8 cellular contexts compared by ENCODE assay signal in the genomic region with DNA sequence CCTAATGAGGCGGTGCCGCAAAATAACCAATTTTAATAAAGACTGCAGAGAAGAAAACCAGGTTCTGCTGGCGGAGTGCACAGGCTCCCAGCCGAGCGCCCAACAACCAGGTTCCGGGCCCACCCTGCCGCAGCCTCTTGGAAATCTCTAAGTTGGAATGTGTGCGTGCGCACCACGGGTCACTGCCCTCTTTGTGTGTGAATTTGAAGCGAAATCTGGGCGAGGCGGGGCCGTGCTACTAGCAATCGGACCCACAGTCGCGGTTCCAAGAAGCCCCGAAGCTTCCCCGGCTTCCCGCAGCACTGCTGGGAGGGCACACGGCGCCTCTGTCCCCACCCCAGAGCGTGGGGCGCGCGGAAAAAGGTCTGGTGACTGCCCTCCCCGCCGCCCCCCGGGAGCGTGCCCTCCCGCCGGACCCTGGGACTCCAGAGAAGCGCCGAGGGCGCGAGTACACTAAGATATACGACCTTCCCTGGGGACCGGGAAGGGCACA. TPM values are rescaled to one million over a fixed set of nuclear protein-coding genes. Genes with fewer than 3 reads are reported as not detected.
DNase-seq lines count a peak whose midpoint lies in the region; ATAC-seq and TF ChIP-seq lines count a peak whose summit lies in the region.

No MANE protein-coding gene starts in this region.

- TF ChIP-seq POLR2A in prostate gland (IDR thresholded peaks at IDR 0.05) = no peak

- TF ChIP-seq CTCF in OCI-LY7 (conservative IDR thresholded peaks at IDR 0.05; ENCODE audit: low read length) (no peak), heart right ventricle (IDR thresholded peaks at IDR 0.05) (no peak), prostate gland (IDR thresholded peaks at IDR 0.05) (no peak)

- WGBS in heart right ventricle, 2 donors = 0% methylated on average over 37 to 38 of the region's 38 CpGs
- under 1% methylated on average over 37 of the region's 38 CpGs for WGBS in prostate gland

- DNase-seq in NCI-H1694 treated with DMSO at 0.1 percent for 48 hours (lab: John Stamatoyannopoulos, UW) (peak; percentile 33), NCI-H1694 (lab: John Stamatoyannopoulos, UW) (no peak), OCI-LY7 (ENCODE audit: low spot score) (peak; percentile 38), heart right ventricle (peak; percentile 76 to 78), prostate gland (ENCODE audit: low spot score) (peak; percentile 56)
- DNase-seq in activated naive CD8-positive, alpha-beta T cell treated with anti-CD3 and anti-CD28 coated beads, Interleukin-2, amount 10 ng/mL, durations not matched to agents 7 days and 5 days = no peak
- no peak for DNase-seq in effector CD4-positive, alpha-beta T cell

- no peaks in the 10 kb centered on the region for H3K9me3 ChIP-seq in OCI-LY7 (ENCODE audit: low read length)
- H3K9me3 ChIP-seq in heart right ventricle = no peaks in the 10 kb centered on the region
- H3K9me3 ChIP-seq in prostate gland = no peaks in the 10 kb centered on the region

- H3K4me3 ChIP-seq in OCI-LY7 (ENCODE audit: low read depth, low read length, poor library complexity, severe bottlenecking) = peak overlapping the region; percentile 94
- peak overlapping the region; percentile 74 to 98 (median 94) for H3K4me3 ChIP-seq in heart right ventricle
- peak overlapping the region; percentile 82 to 84 for H3K4me3 ChIP-seq in prostate gland

- H3K36me3 ChIP-seq in OCI-LY7 (ENCODE audit: insufficient read depth, low read length) = no peaks in the 10 kb centered on the region
- H3K36me3 ChIP-seq in heart right ventricle = peaks cover 0 to 15% (median 0%) of the 10 kb centered on the region in 9 donors
- no peaks in the 10 kb centered on the region for H3K36me3 ChIP-seq in prostate gland

- H3K4me1 ChIP-seq in OCI-LY7 (ENCODE audit: insufficient read depth, low read length, poor library complexity, severe bottlenecking) (peaks cover 47% of the 10 kb centered on the region), heart right ventricle (peaks cover 0 to 60% (median 51%) of the 10 kb centered on the region in 9 donors), prostate gland (replicated peaks) (peaks cover 2% of the 10 kb centered on the region)

- BruUV-seq in OCI-LY7 (replicated peaks; lab: Mats Ljungman, UMichigan) = no TSS peak

- no peaks in the 10 kb centered on the region for H3K9me3 Mint-ChIP-seq in activated naive CD8-positive, alpha-beta T cell treated with anti-CD3 and anti-CD28 coated beads, Interleukin-2, amount 10 ng/mL, durations not matched to agents 7 days and 5 days

- no peaks in the 10 kb centered on the region for H3K27me3 ChIP-seq in heart right ventricle
- no peaks in the 10 kb centered on the region for H3K27me3 ChIP-seq in prostate gland (replicated peaks; ENCODE audit: insufficient read depth)

- peaks cover 46% of the 10 kb centered on the region for H3K4me1 Mint-ChIP-seq in activated naive CD8-positive, alpha-beta T cell treated with anti-CD3 and anti-CD28 coated beads, Interleukin-2, amount 10 ng/mL, durations not matched to agents 7 days and 5 days

- CTCF ChIA-PET in OCI-LY7 (lab: Charles Lee; ENCODE audit: unreplicated experiment) = interaction anchor here (0.6 kb wide), 1 partner anchor 157 kb away, joined by 3 read pairs; no protein-coding TSS in a partner anchor

- peaks cover 38% of the 10 kb centered on the region for H3K79me2 ChIP-seq in OCI-LY7 (ENCODE audit: insufficient read depth, low read depth, low read length)

- H3K36me3 Mint-ChIP-seq in activated naive CD8-positive, alpha-beta T cell treated with anti-CD3 and anti-CD28 coated beads, Interleukin-2, amount 10 ng/mL, durations not matched to agents 7 days and 5 days = peaks cover 22% of the 10 kb centered on the region

- peak overlapping the region; percentile 87 for H3K27ac Mint-ChIP-seq in activated naive CD8-positive, alpha-beta T cell treated with anti-CD3 and anti-CD28 coated beads, Interleukin-2, amount 10 ng/mL, durations not matched to agents 7 days and 5 days

- H3K4me3 Mint-ChIP-seq in activated naive CD8-positive, alpha-beta T cell treated with anti-CD3 and anti-CD28 coated beads, Interleukin-2, amount 10 ng/mL, durations not matched to agents 7 days and 5 days = peak overlapping the region; percentile 87

- no peaks in the 10 kb centered on the region for H4K20me1 ChIP-seq in OCI-LY7 (ENCODE audit: insufficient read depth, low read length)

- ATAC-seq in HG02840 (IDR thresholded peaks at IDR 0.05; ENCODE audit: low FRiP score, unreplicated experiment) = peak; percentile 33
- ATAC-seq in activated naive CD8-positive, alpha-beta T cell treated with anti-CD3 and anti-CD28 coated beads, Interleukin-2, amount 10 ng/mL, durations not matched to agents 7 days and 5 days (ENCODE audit: low read depth) = peak; percentile 17
- ATAC-seq in heart right ventricle = peak; percentile 22 to 58 (median 42)

- intact Hi-C loops in OCI-LY7 (cut with micrococcal nuclease; ENCODE audit: unreplicated experiment) = no loop called here
- intact Hi-C loops in heart right ventricle (cut with DNase I) = no loop called here
- intact Hi-C loops in prostate gland (cut with DNase I) = no loop called here

- POLR2A ChIA-PET in OCI-LY7 (lab: Charles Lee) = interaction anchor here (0.7 to 2.3 kb wide), 10 partner anchors 10 to 96 kb away, joined by 3 to 9 read pairs (median 4); no protein-coding TSS in a partner anchor
- POLR2A ChIA-PET in activated naive CD8-positive, alpha-beta T cell treated with anti-CD3 and anti-CD28 coated beads, Interleukin-2, amount 10 ng/mL, durations not matched to agents 7 days and 5 days (lab: Charles Lee) = interaction anchor here (0.6 to 3.5 kb wide), 18 partner anchors 9 to 104 kb away, joined by 3 to 69 read pairs (median 5); no protein-coding TSS in a partner anchor

- H3K27me3 Mint-ChIP-seq in activated naive CD8-positive, alpha-beta T cell treated with anti-CD3 and anti-CD28 coated beads, Interleukin-2, amount 10 ng/mL, durations not matched to agents 7 days and 5 days = no peaks in the 10 kb centered on the region

- H3K4me2 ChIP-seq in OCI-LY7 (ENCODE audit: low read length) = peak overlapping the region; percentile 91

- no peaks in the 10 kb centered on the region for H3K9me2 ChIP-seq in OCI-LY7 (ENCODE audit: insufficient read depth, low read length)

- H3K27ac ChIP-seq in OCI-LY7 (ENCODE audit: low read depth, low read length, poor library complexity, severe bottlenecking) (peak overlapping the region; percentile 51), heart right ventricle (peak overlapping the region; percentile 90 to 99 (median 99)), prostate gland (peak overlapping the region; percentile 91 to 96)

- H2AFZ ChIP-seq in OCI-LY7 (ENCODE audit: low read length) = peak overlapping the region; percentile 79

RNA-seq across cellular contexts. Expression of a gene that starts 0.7 kb away (rescaled TPM):
- 5.0 and 10.8 TPM in 2 replicates for total RNA-seq in OCI-LY7 (2014; rRNA removed; shearing (Covaris generic))
- 21.6 and 21.9 TPM in 2 replicates for total RNA-seq in OCI-LY7 (2022)
- total RNA-seq in activated naive CD8-positive, alpha-beta T cell treated with anti-CD3 and anti-CD28 coated beads, Interleukin-2, amount 10 ng/mL, durations not matched to agents 7 days and 5 days = 10 to 100 TPM; 27.7 to 28.3 TPM
- total RNA-seq in heart right ventricle = 10 to 100 TPM in 3 of 10 donors, 1 to 10 TPM in 7; 2.7 to 19.2 (median 6.9) TPM
- polyA plus RNA-seq in heart right ventricle = 10 to 100 TPM in 1 of 2 donors, 1 to 10 TPM in 1; 3.8 to 14.0 TPM
- 10 to 100 TPM in 1 of 2 donors, 1 to 10 TPM in 1; 4.7 to 12.2 TPM for total RNA-seq in prostate gland

Comparison
In these comparisons a context has a peak if more than half of its experiments do, and no peak if none do; other contexts are left out.
1. DNase-seq: peak in NCI-H1694 treated with DMSO at 0.1 percent for 48 hours (single experiment), OCI-LY7 (single experiment), heart right ventricle (2 of 2) and prostate gland (single experiment); none in NCI-H1694 (single experiment), activated naive CD8-positive, alpha-beta T cell treated with anti-CD3 and anti-CD28 coated beads, Interleukin-2, amount 10 ng/mL, durations not matched to agents 7 days and 5 days (single experiment) and effector CD4-positive, alpha-beta T cell (single experiment).
2. Peak in every context shown above with its lines, with median percentiles within 50 percentile points of each other: ATAC-seq, H3K27ac ChIP-seq and H3K4me3 ChIP-seq.